In the genomic region with DNA sequence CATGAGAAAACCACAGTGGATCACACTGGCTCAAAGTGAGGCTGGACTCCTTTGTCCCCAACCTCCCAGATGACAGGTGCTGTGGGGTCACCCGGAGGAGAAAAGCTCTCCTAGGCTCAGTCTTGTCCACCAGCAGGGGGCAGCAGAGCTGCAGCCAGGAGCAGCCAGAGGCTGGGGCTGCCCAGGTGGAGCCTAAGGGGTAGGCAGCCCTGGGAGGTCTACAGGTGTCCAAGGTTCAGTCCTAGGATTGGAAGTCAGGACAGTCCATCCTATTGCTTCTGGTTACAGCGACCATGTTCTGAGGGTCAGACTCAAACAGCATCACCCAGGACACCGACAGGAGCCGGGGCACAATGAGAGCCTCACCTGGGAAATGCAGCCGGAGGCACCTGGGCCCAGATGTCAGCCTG, we compare ENCODE assay signal across 8 cellular contexts.
DNase-seq lines count a peak whose midpoint lies in the region; ATAC-seq, FAIRE-seq and TF ChIP-seq lines count a peak whose summit lies in the region.

No MANE protein-coding gene starts in this region.

- H2BK120ac ChIP-seq in neuronal stem cell (ENCODE audit: low read depth, low read length), result no peak overlapping the region

- no peak overlapping the region for H4K91ac ChIP-seq in neuronal stem cell (ENCODE audit: low read depth, low read length, poor library complexity)

- no peak for TF ChIP-seq EP300 in transverse colon (IDR thresholded peaks at IDR 0.05; ENCODE audit: low read depth)

- no peak overlapping the region for H2BK5ac ChIP-seq in neuronal stem cell (ENCODE audit: low read length)

- no peak overlapping the region for H2BK12ac ChIP-seq in neuronal stem cell (ENCODE audit: low read length)

- H3K18ac ChIP-seq in neuronal stem cell (ENCODE audit: low read length), result no peak overlapping the region

- H3K36me3 Mint-ChIP-seq in effector memory CD8-positive, alpha-beta T cell (ENCODE audit: insufficient read depth), result no peaks in the 10 kb centered on the region

- H3K14ac ChIP-seq in neuronal stem cell (ENCODE audit: low read length), result no peak overlapping the region

- peak; percentile 39 for DNase-seq in AG08396 (ENCODE audit: low spot score)
- DNase-seq in HuH-7 (ENCODE audit: low spot score), result peak; percentile 73
- peak; percentile 72 to 73 for DNase-seq in activated CD4-positive, alpha-beta T cell treated with anti-CD3 and anti-CD28 coated beads, Interleukin-2, amount 50 U/mL, for 4 hours
- peak in 1 of 3 experiments; percentile 61 for DNase-seq in effector memory CD8-positive, alpha-beta T cell
- no peak for DNase-seq in neuronal stem cell (ENCODE audit: low spot score)
- DNase-seq in transverse colon, result peak; percentile 57
- DNase-seq in H54 (ENCODE audit: insufficient read length, low spot score), result no peak

- in situ Hi-C loops in transverse colon (cut with MboI; ENCODE audit: low pct_ligation_motif_present in 1 of 4, low pct_unique_long_range_greater_than_20kb in 1 of 4, low sequenced_read_pairs in 3 of 4), result no loop called here

- H2AFZ ChIP-seq in neuronal stem cell (ENCODE audit: low read length), result no peak overlapping the region

- H3K4ac ChIP-seq in neuronal stem cell (ENCODE audit: low read length), result no peak overlapping the region

- H3K36me3 ChIP-seq in neuronal stem cell (replicated peaks in 1 of 2; ENCODE audit: control insufficient read depth in 2 of 2, insufficient read depth in 2 of 2, low read length in 2 of 2), result no peaks in the 10 kb centered on the region
- no peaks in the 10 kb centered on the region for H3K36me3 ChIP-seq in transverse colon

- no peak overlapping the region for H3K4me2 ChIP-seq in neuronal stem cell (ENCODE audit: insufficient read depth, low read length, poor library complexity, severe bottlenecking)

- H3K4me3 Mint-ChIP-seq in effector memory CD8-positive, alpha-beta T cell, result peak overlapping the region in 1 of 2 donors; percentile 66

- peak overlapping the region; percentile 38 for H2AK5ac ChIP-seq in neuronal stem cell (ENCODE audit: low read depth, low read length)

- no peak for ATAC-seq in effector memory CD8-positive, alpha-beta T cell (replicated peaks)
- no peak for ATAC-seq in GM18858 (IDR thresholded peaks at IDR 0.05; ENCODE audit: unreplicated experiment)

- H3K27me3 Mint-ChIP-seq in effector memory CD8-positive, alpha-beta T cell, result no peaks in the 10 kb centered on the region

- peak overlapping the region; percentile 100 for H3K23ac ChIP-seq in neuronal stem cell (ENCODE audit: low read depth, low read length, poor library complexity)

- FAIRE-seq in H54 (lab: Jason Lieb, UNC), result no peak

- no peak overlapping the region for H3K9ac ChIP-seq in neuronal stem cell (ENCODE audit: low read depth, low read length, poor library complexity)

- WGBS in neuronal stem cell (ENCODE audit: extremely low coverage in 2 of 2, insufficient read length in 2 of 2, insufficient replicate concordance in 1 of 2), 2 donors, result no CpG with 5 or more reads among the region's 5 CpGs
- WGBS in transverse colon (ENCODE audit: low coverage in 1 of 2), 2 donors, result 63% methylated on average over 5 of the region's 5 CpGs; no CpG with 5 or more reads in 1 of the 2 donors

- no peak for TF ChIP-seq POLR2A in transverse colon (IDR thresholded peaks at IDR 0.05)
- TF ChIP-seq POLR2A in H54 (IDR thresholded peaks at IDR 0.05; ENCODE audit: low read depth, low read length), result no peak

- TF ChIP-seq CTCF in transverse colon (IDR thresholded peaks at IDR 0.05), result peak; percentile 53 to 81 (median 61)

- H4K8ac ChIP-seq in neuronal stem cell (ENCODE audit: low read depth, low read length), result no peak overlapping the region

- H3K27ac ChIP-seq in neuronal stem cell (replicated peaks; ENCODE audit: low read length), result no peak overlapping the region
- no peak overlapping the region for H3K27ac ChIP-seq in transverse colon

- no peaks in the 10 kb centered on the region for H3K9me3 Mint-ChIP-seq in effector memory CD8-positive, alpha-beta T cell

- peaks cover 34 to 71% of the 10 kb centered on the region in 2 donors for H3K4me1 Mint-ChIP-seq in effector memory CD8-positive, alpha-beta T cell (ENCODE audit: low read depth in 2 of 2)

- peaks cover 0 to 2% of the 10 kb centered on the region in 2 donors for H3K9me3 ChIP-seq in neuronal stem cell (replicated peaks in 1 of 2; ENCODE audit: control insufficient read depth in 2 of 2, insufficient read depth in 1 of 2, low read depth in 1 of 2, low read length in 2 of 2)
- H3K9me3 ChIP-seq in transverse colon, result no peaks in the 10 kb centered on the region

- H3K27me3 ChIP-seq in neuronal stem cell (ENCODE audit: control insufficient read depth in 3 of 3, insufficient read depth in 3 of 3, low read depth in 1 of 3, low read length in 3 of 3) (peaks cover 0 to 3% (median 0%) of the 10 kb centered on the region in 3 experiments), transverse colon (no peaks in the 10 kb centered on the region)

- peak overlapping the region; percentile 32 to 84 for H3K27ac Mint-ChIP-seq in effector memory CD8-positive, alpha-beta T cell

- H2BK15ac ChIP-seq in neuronal stem cell (ENCODE audit: low read length), result no peak overlapping the region

- H3K4me3 ChIP-seq in neuronal stem cell (ENCODE audit: low read length in 2 of 2) (no peak overlapping the region), transverse colon (no peak overlapping the region)

- H3K4me1 ChIP-seq in neuronal stem cell (ENCODE audit: control insufficient read depth in 2 of 2, insufficient read depth in 1 of 2, low read depth in 1 of 2, low read length in 2 of 2) (no peaks in the 10 kb centered on the region), transverse colon (no peaks in the 10 kb centered on the region)

- intact Hi-C loops in transverse colon (cut with DNase I; ENCODE audit: low total_unique reads), result no loop called here

- no peaks in the 10 kb centered on the region for H3K79me1 ChIP-seq in neuronal stem cell (ENCODE audit: low read depth, low read length)

Comparison
In these comparisons a context has a peak if more than half of its experiments do, and no peak if none do; other contexts are left out.
1. DNase-seq: peak in AG08396 (single experiment), HuH-7 (single experiment), activated CD4-positive, alpha-beta T cell treated with anti-CD3 and anti-CD28 coated beads, Interleukin-2, amount 50 U/mL, for 4 hours (2 of 2) and transverse colon (single experiment); none in neuronal stem cell (single experiment) and H54 (single experiment).